ENCODE assay signal across 1 cellular context in the genomic region with DNA sequence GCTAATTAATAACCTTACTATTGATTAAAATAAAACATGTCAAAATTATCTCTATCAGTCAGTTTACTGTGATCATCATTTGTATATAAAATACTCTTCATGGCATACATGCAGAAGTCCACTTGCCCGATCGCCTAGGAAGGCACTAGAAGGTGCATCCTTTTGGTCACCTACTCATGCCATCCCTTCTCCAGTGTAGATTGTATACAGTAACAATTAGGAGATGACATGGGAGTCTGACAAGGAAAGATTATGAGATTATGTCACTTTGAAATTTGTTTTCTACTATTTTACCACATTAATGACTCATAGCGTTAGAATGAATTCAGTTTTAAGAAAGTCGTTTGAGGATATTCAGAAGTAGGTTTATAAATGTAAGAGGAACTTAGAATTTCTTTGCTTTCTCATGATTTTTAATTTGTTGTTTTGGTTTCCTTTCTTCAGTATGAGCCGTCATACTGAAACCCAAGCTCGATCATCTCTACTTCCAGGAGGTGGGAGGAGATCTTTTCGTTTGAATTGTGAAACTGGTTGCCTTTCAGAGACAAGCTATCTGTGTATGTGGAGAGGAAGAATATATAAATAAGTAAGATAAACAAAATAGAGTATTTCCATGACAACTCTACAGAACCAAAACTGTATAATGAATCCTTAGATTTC.
TF ChIP-seq lines count a peak whose summit lies in the region.

No MANE protein-coding gene starts in this region.

TF ChIP-seq in SK-N-SH, 30 proteins besides CTCF, POLR2A, EP300 and RAD21 (continued from another document):
- TF ChIP-seq, protein P1, sequence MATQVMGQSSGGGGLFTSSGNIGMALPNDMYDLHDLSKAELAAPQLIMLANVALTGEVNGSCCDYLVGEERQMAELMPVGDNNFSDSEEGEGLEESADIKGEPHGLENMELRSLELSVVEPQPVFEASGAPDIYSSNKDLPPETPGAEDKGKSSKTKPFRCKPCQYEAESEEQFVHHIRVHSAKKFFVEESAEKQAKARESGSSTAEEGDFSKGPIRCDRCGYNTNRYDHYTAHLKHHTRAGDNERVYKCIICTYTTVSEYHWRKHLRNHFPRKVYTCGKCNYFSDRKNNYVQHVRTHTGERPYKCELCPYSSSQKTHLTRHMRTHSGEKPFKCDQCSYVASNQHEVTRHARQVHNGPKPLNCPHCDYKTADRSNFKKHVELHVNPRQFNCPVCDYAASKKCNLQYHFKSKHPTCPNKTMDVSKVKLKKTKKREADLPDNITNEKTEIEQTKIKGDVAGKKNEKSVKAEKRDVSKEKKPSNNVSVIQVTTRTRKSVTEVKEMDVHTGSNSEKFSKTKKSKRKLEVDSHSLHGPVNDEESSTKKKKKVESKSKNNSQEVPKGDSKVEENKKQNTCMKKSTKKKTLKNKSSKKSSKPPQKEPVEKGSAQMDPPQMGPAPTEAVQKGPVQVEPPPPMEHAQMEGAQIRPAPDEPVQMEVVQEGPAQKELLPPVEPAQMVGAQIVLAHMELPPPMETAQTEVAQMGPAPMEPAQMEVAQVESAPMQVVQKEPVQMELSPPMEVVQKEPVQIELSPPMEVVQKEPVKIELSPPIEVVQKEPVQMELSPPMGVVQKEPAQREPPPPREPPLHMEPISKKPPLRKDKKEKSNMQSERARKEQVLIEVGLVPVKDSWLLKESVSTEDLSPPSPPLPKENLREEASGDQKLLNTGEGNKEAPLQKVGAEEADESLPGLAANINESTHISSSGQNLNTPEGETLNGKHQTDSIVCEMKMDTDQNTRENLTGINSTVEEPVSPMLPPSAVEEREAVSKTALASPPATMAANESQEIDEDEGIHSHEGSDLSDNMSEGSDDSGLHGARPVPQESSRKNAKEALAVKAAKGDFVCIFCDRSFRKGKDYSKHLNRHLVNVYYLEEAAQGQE (IDR thresholded peaks at IDR 0.05; ENCODE audit: low read depth, low read length), result no peak
- TF ChIP-seq FOXM1 (IDR thresholded peaks at IDR 0.05; ENCODE audit: low read depth), result no peak
